1 cellular context compared by ENCODE assay signal in the genomic region with DNA sequence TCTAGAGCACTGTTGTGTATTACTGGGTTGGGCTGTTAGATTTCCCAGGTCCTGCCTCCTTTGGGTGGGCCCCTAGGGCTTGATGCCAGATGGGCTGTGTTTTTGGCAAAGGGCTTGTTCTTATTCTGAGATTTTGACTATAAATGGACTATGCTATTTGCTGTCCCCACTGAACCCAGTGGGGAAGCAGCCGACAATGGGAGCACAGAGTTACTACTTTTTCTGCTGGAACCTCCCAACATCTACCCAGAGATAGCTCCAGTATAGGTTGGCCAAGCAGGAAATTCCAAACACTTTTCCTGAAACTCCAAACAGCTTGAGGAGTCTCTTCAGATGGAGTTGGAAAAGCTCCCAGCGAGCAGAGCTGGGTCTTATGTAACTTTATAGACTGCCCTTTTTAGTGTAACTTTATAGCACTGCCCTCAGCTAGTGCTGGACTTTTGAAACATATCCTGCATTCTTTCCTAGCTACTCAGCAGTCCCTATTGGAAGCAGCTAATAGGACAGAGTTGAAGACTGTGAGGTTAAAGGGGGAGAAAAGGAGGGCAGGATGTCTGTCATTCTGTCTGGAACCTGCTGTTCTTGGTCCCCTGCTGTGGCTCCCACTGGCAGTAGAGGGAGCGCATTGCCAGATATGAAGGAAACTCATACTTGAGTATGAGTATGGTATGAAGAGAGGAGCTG.
TF ChIP-seq lines count a peak whose summit lies in the region.

No MANE protein-coding gene starts in this region.

TF ChIP-seq in HepG2, 621 proteins besides CTCF, POLR2A, EP300 and RAD21 (continued from another document):
- TF ChIP-seq, protein P1, sequence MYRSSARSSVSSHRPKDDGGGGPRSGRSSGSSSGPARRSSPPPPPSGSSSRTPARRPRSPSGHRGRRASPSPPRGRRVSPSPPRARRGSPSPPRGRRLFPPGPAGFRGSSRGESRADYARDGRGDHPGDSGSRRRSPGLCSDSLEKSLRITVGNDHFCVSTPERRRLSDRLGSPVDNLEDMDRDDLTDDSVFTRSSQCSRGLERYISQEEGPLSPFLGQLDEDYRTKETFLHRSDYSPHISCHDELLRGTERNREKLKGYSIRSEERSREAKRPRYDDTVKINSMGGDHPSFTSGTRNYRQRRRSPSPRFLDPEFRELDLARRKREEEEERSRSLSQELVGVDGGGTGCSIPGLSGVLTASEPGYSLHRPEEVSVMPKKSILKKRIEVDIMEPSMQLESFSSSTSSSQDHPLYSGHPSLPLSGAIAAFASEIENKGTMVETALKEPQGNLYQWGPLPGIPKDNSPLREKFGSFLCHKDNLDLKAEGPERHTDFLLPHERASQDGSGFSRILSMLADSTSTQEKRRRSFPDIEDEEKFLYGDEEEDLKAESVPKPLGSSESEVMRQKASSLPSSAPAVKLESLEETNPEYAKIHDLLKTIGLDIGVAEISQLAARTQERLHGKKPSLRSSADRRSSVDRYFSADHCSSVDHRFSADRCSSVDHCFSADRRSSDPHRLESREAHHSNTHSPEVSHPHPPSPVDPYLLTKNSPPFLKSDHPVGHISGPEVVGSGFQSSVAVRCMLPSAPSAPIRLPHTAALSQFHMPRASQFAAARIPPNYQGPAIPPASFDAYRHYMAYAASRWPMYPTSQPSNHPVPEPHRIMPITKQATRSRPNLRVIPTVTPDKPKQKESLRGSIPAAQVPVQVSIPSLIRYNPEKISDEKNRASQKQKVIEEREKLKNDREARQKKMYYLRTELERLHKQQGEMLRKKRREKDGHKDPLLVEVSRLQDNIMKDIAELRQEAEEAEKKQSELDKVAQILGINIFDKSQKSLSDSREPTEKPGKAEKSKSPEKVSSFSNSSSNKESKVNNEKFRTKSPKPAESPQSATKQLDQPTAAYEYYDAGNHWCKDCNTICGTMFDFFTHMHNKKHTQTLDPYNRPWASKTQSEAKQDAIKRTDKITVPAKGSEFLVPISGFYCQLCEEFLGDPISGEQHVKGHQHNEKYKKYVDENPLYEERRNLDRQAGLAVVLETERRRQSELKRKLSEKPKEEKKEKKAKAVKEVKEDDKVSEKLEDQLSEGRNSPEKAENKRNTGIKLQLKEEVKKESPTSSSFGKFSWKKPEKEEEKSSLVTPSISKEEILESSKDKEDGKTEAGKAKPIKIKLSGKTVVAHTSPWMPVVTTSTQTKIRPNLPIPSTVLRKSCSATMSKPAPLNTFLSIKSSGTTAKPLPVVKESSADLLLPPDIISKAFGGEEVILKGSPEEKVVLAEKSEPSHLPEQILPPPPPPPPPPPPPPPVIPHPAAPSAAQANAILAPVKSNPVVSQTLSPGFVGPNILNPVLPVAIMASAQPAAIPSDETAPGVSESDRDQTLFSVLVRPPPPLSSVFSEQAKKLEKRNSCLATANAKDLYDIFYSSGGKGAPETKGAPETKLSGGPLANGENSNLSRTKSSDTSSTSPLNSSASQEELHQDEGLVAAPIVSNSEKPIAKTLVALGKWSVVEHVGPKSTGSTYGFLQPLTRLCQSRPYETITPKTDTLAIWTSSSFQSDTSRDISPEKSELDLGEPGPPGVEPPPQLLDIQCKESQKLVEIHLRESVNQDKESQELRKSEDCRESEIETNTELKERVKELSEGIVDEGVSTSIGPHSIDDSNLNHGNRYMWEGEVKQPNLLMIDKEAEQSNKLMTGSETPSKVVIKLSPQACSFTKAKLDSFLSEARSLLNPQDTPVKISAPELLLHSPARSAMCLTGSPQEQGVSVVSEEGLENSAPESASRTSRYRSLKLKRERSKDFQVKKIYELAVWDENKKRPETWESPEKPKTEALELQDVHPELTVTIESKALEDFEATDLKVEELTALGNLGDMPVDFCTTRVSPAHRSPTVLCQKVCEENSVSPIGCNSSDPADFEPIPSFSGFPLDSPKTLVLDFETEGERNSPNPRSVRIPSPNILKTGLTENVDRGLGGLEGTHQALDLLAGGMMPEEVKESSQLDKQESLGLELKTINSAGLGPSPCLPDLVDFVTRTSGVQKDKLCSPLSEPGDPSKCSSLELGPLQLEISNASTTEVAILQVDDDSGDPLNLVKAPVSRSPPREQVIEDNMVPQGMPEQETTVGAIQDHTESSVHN (CRISPR knock-in tag; IDR thresholded peaks at IDR 0.05) = no peak
- TF ChIP-seq ZNF749 (CRISPR knock-in tag; IDR thresholded peaks at IDR 0.05; ENCODE audit: borderline replicate concordance) (no peak), HMG20A (CRISPR knock-in tag; IDR thresholded peaks at IDR 0.05; ENCODE audit: borderline replicate concordance) (peak; percentile 56; the same call in 1 of the 2 replicates), TBL1XR1 (IDR thresholded peaks at IDR 0.05; ENCODE audit: borderline replicate concordance, low read length, partially characterized antibody) (peak; percentile 34), ZNF12 (CRISPR knock-in tag; IDR thresholded peaks at IDR 0.05) (peak; percentile 14; the same call in 1 of the 2 replicates), CHD2 (IDR thresholded peaks at IDR 0.05; ENCODE audit: low read depth, low read length) (no peak), YEATS2 (CRISPR knock-in tag; IDR thresholded peaks at IDR 0.05; ENCODE audit: borderline replicate concordance) (peak; percentile 14; the same call in 1 of the 2 replicates), DPF2 (CRISPR knock-in tag; IDR thresholded peaks at IDR 0.05; ENCODE audit: borderline replicate concordance, low read depth) (peak; percentile 44; the same call in 1 of the 2 replicates), ZNF878 (CRISPR knock-in tag; IDR thresholded peaks at IDR 0.05) (peak; percentile 42; the same call in 1 of the 2 replicates), ELF3 (CRISPR knock-in tag; IDR thresholded peaks at IDR 0.05) (peak; percentile 59; the same call in 1 of the 2 replicates), HDAC2 (CRISPR knock-in tag; IDR thresholded peaks at IDR 0.05) (peak; percentile 56; the same call in 1 of the 2 replicates), RARA (CRISPR knock-in tag; IDR thresholded peaks at IDR 0.05) (peak; percentile 81), SOX5 (CRISPR knock-in tag; IDR thresholded peaks at IDR 0.05; ENCODE audit: borderline replicate concordance) (peak; percentile 61; the same call in 1 of the 2 replicates), ZKSCAN8 (CRISPR knock-in tag; IDR thresholded peaks at IDR 0.05; ENCODE audit: borderline replicate concordance) (0 out of 2 replicates have a peak, but pooled peaks have one; percentile 18), MEIS2 (CRISPR knock-in tag; IDR thresholded peaks at IDR 0.05) (no peak), ZNF446 (CRISPR knock-in tag; IDR thresholded peaks at IDR 0.05) (no peak), BORCS8-MEF2B (CRISPR knock-in tag; IDR thresholded peaks at IDR 0.05) (no peak), NCOA2 (CRISPR knock-in tag; IDR thresholded peaks at IDR 0.05) (no peak), SAP130 (CRISPR knock-in tag; IDR thresholded peaks at IDR 0.05; ENCODE audit: low read depth) (peak; percentile 75)
- TF ChIP-seq, protein P2, sequence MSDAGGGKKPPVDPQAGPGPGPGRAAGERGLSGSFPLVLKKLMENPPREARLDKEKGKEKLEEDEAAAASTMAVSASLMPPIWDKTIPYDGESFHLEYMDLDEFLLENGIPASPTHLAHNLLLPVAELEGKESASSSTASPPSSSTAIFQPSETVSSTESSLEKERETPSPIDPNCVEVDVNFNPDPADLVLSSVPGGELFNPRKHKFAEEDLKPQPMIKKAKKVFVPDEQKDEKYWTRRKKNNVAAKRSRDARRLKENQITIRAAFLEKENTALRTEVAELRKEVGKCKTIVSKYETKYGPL (CRISPR knock-in tag; IDR thresholded peaks at IDR 0.05) = peak; percentile 78; the same call in 1 of the 2 replicates
